In the genomic region with DNA sequence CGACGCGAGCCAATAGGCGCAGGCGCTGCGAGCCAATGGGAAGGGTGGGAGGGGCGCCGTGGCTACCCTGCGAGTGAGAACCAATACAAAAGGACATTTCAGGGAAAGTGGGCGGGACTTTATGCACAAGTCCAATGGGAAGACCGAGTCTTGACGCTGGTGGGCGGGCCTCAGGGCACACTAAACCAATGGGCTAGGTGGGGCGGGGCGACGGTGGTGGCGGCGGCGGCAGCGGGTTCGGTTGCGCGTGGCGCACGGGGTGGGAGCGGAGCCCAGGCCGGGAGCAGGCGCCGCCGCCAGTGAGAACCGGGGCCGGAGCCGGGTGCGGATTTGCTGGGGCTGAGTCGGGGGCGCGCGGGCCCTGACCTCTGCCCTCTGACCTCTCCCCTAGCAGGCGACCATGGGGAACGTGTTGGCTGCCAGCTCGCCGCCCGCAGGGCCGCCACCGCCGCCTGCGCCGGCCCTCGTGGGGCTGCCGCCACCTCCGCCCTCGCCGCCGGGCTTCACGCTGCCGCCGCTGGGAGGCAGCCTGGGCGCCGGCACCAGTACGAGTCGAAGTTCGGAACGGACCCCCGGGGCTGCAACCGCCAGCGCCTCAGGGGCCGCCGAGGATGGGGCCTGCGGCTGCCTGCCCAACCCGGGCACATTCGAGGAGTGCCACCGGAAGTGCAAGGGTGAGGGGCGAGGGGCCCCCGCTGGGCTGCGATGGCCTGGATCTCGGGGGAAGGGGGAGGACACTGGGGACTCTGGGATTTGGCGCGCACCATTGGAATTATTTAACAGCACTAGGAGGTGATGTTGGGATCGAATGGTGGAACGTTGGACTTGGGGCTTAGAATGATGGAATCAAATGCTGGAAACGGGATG, we compare ENCODE assay signal across 8 cellular contexts. TPM values are rescaled to one million over a fixed set of nuclear protein-coding genes. Genes with fewer than 3 reads are reported as not detected.
DNase-seq lines count a peak whose midpoint lies in the region; ATAC-seq and TF ChIP-seq lines count a peak whose summit lies in the region.

Gene TOMM40 (plus strand): TSS at position 239 of the 867 bp plus-strand sequence. CDS start 162 bp downstream, at position 401.

- peaks cover 8% of the 10 kb centered on the region for H3K4me1 ChIP-seq in foreskin keratinocyte
- H3K4me1 ChIP-seq in ovary (ENCODE audit: insufficient read depth): peaks cover 12% of the 10 kb centered on the region

- H3K27ac ChIP-seq in foreskin keratinocyte: peak within 1 kb of the TSS; percentile 79
- H3K27ac ChIP-seq in ovary: peak within 1 kb of the TSS; percentile 89 to 91

- no peaks in the 10 kb centered on the region for H3K36me3 ChIP-seq in ovary

- 0 to 1% (median 1%) methylated on average over 59 to 81 of the region's 81 CpGs for WGBS in ovary, 3 donors

- H3K9me3 ChIP-seq in ovary: no peaks in the 10 kb centered on the region

- TF ChIP-seq EP300 in ovary (IDR thresholded peaks at IDR 0.05): no peak

- TF ChIP-seq CTCF in foreskin keratinocyte (conservative IDR thresholded peaks at IDR 0.05): no peak
- peak in 2 of 3 donors; percentile 14 to 33 for TF ChIP-seq CTCF in ovary (IDR thresholded peaks at IDR 0.05)

- peak; percentile 50 for TF ChIP-seq POLR2A in ovary (IDR thresholded peaks at IDR 0.05)

- DNase-seq in NCI-H2029 (lab: John Stamatoyannopoulos, UW): peak; percentile 100
- no peak for DNase-seq in NCI-H2029 treated with DMSO at 0.1 percent for 48 hours (lab: John Stamatoyannopoulos, UW)
- peak; percentile 100 for DNase-seq in NCI-H510A (lab: John Stamatoyannopoulos, UW)
- peak; percentile 100 for DNase-seq in activated T-cell treated with anti-CD3 and anti-CD28 coated beads for 48 hours (ENCODE audit: low read depth)
- no peak for DNase-seq in foreskin keratinocyte
- DNase-seq in ovary: peak in 4 of 5 donors; percentile 100

- peak within 1 kb of the TSS; percentile 62 for H3K4me3 ChIP-seq in ovary

- intact Hi-C loops in ovary (cut with DNase I): loop anchor here in 1 of 4 donors (1.0 kb wide), 1 partner anchor 45 kb away; the partner anchor contains the start of gene NECTIN2

- ATAC-seq in HG02943 (IDR thresholded peaks at IDR 0.05; ENCODE audit: low read depth, unreplicated experiment) (peak; percentile 62), foreskin keratinocyte (no peak), GM18520 (IDR thresholded peaks at IDR 0.05; ENCODE audit: unreplicated experiment) (no peak)

- H3K27me3 ChIP-seq in foreskin keratinocyte: no peaks in the 10 kb centered on the region
- H3K27me3 ChIP-seq in ovary: no peaks in the 10 kb centered on the region

RNA-seq across cellular contexts. Expression of gene TOMM40, which starts in this region (rescaled TPM):
- total RNA-seq in foreskin keratinocyte (108 and 136 TPM in 2 replicates), ovary (10 to 100 TPM; 23.5 to 63.9 (median 43.7) TPM)
- polyA plus RNA-seq in foreskin keratinocyte (133 and 159 TPM in 2 replicates), ovary (10 to 100 TPM; 11.1 to 23.1 TPM)

Comparison
In these comparisons a context has a peak if more than half of its experiments do, and no peak if none do; other contexts are left out.
1. DNase-seq: peak in NCI-H2029 (single experiment), NCI-H510A (single experiment), activated T-cell treated with anti-CD3 and anti-CD28 coated beads for 48 hours (single experiment) and ovary (4 of 5); none in NCI-H2029 treated with DMSO at 0.1 percent for 48 hours (single experiment) and foreskin keratinocyte (0 of 2).